In genomic region chr12:98970210-98970609, GRCh38 we compare ENCODE assay signal across 18 cellular contexts.
DNase-seq lines count a peak whose midpoint lies in the region; ATAC-seq and TF ChIP-seq lines count a peak whose summit lies in the region.
"Had no signal": no experiment of that assay in that cellular context is flagged by ENCODE, and none has a peak within 500 bp of the region (broad histone marks: within the 10 kb centered on the region; RNA-seq: fewer than 3 reads in every experiment).

No MANE protein-coding gene starts in this region.

- ATAC-seq in body of pancreas (peak; percentile 59), left lobe of liver (peak; percentile 41), GM21717 (IDR thresholded peaks at IDR 0.05; ENCODE audit: unreplicated experiment) (no peak)
- ATAC-seq: A549; CD8-positive, alpha-beta T cell had no signal

- TF ChIP-seq POLR2A in body of pancreas (IDR thresholded peaks at IDR 0.05) = no peak

- H3K9ac ChIP-seq in GM23248 = no peak overlapping the region
- H3K9ac ChIP-seq: BLaER1 treated with 17β-estradiol and CSF1 and Interleukin-3, amounts not matched to agents 10 nM and 100 nM had no signal

- no peaks in the 10 kb centered on the region for H3F3A ChIP-seq in GM23248 (ENCODE audit: insufficient read depth)

- intact Hi-C loops in body of pancreas (cut with DNase I) = no loop called here

- no peaks in the 10 kb centered on the region for H3K79me2 ChIP-seq in GM23248 (ENCODE audit: insufficient read depth)

- DNase-seq in body of pancreas (no peak), left lobe of liver (ENCODE audit: low spot score) (no peak), SJCRH30 (no peak), GM23248 (no peak)
- DNase-seq: AML-193; Caco-2; Calu3; CD4-positive, alpha-beta T cell; CD8-positive, alpha-beta T cell; DMS79 treated with DMSO at 0.1 percent for 48 hours; GF-D8 had no signal

- TF ChIP-seq CTCF in body of pancreas (IDR thresholded peaks at IDR 0.05) = no peak

- no peak overlapping the region for H2AFZ ChIP-seq in GM23248

- H3K9me3 ChIP-seq in body of pancreas (no peaks in the 10 kb centered on the region), SJCRH30 (replicated peaks) (no peaks in the 10 kb centered on the region), GM23248 (ENCODE audit: low read depth) (no peaks in the 10 kb centered on the region)
- H3K9me3 ChIP-seq: A549, Caco-2 had no signal

- H3K4me1 ChIP-seq in body of pancreas (peaks cover 24% of the 10 kb centered on the region), SJCRH30 (no peaks in the 10 kb centered on the region), GM23248 (ENCODE audit: insufficient read depth) (no peaks in the 10 kb centered on the region)
- H3K4me1 ChIP-seq: A549; BLaER1 treated with 17β-estradiol and CSF1 and Interleukin-3, amounts not matched to agents 10 nM and 100 nM; Caco-2 had no signal

- no peaks in the 10 kb centered on the region for H3K27me3 ChIP-seq in body of pancreas
- H3K27me3 ChIP-seq in SJCRH30 = no peaks in the 10 kb centered on the region
- no peaks in the 10 kb centered on the region for H3K27me3 ChIP-seq in GM23248 (replicated peaks; ENCODE audit: insufficient read depth)
- H3K27me3 ChIP-seq: BLaER1 treated with 17β-estradiol and CSF1 and Interleukin-3, amounts not matched to agents 10 nM and 100 nM had no signal

- H4K20me1 ChIP-seq in GM23248 (ENCODE audit: insufficient read depth) = no peaks in the 10 kb centered on the region
- H4K20me1 ChIP-seq: BLaER1 treated with 17β-estradiol and CSF1 and Interleukin-3, amounts not matched to agents 10 nM and 100 nM had no signal

- H3K4me3 ChIP-seq in body of pancreas (no peak overlapping the region), SJCRH30 (no peak overlapping the region), GM23248 (no peak overlapping the region)
- H3K4me3 ChIP-seq: A549; BLaER1 treated with 17β-estradiol and CSF1 and Interleukin-3, amounts not matched to agents 10 nM and 100 nM had no signal

- H3K36me3 ChIP-seq in body of pancreas (replicated peaks in 1 of 2; ENCODE audit: insufficient read depth in 1 of 2, low read depth in 2 of 2) = no peaks in the 10 kb centered on the region
- H3K36me3 ChIP-seq in SJCRH30 = no peaks in the 10 kb centered on the region
- H3K36me3 ChIP-seq in GM23248 (ENCODE audit: low read depth) = no peaks in the 10 kb centered on the region

- H3K9me2 ChIP-seq in GM23248 (ENCODE audit: insufficient read depth) = no peaks in the 10 kb centered on the region

- peak overlapping the region; percentile 7 to 46 (median 32) for H3K27ac ChIP-seq in body of pancreas
- H3K27ac ChIP-seq in cingulate gyrus (ENCODE audit: low read depth, low read length) = peak overlapping the region; percentile 57
- peak overlapping the region; percentile 14 for H3K27ac ChIP-seq in temporal lobe (ENCODE audit: low read depth, low read length)
- no peak overlapping the region for H3K27ac ChIP-seq in SJCRH30
- no peak overlapping the region for H3K27ac ChIP-seq in GM23248
- H3K27ac ChIP-seq: 22Rv1; A549; BLaER1 treated with 17β-estradiol and CSF1 and Interleukin-3, amounts not matched to agents 10 nM and 100 nM; C4-2B had no signal

- H3K4me2 ChIP-seq in GM23248 (ENCODE audit: unreplicated experiment) = no peak overlapping the region
- H3K4me2 ChIP-seq: A549; BLaER1 treated with 17β-estradiol and CSF1 and Interleukin-3, amounts not matched to agents 10 nM and 100 nM had no signal

- in situ Hi-C loops in GM23248 (cut with MboI) = no loop called here

Comparison
In these comparisons a context has a peak if more than half of its experiments do, and no peak if none do; other contexts are left out.
1. H3K27ac ChIP-seq: peak in body of pancreas (4 of 4), cingulate gyrus (single experiment) and temporal lobe (single experiment); none in SJCRH30 (single experiment) and GM23248 (single experiment).